Comparison of ENCODE assay signal across 29 cellular contexts in genomic region chr2:148231858-148232257, GRCh38.
"Had no signal": no experiment of that assay in that cellular context is flagged by ENCODE, and none has a peak within 500 bp of the region (broad histone marks: within the 10 kb centered on the region; RNA-seq: fewer than 3 reads in every experiment).

No MANE protein-coding gene starts in this region.

- H3K9me3 ChIP-seq: psoas muscle, testis, upper lobe of right lung, uterus had no signal

- H3K4me3 ChIP-seq: neural progenitor cell, ovary, psoas muscle, skin epidermis, smooth muscle cell, spleen, suprapubic skin, testis, tibial artery, transverse colon, upper lobe of right lung, uterus had no signal

- H3K9ac ChIP-seq: neural progenitor cell, parathyroid adenoma had no signal

- ATAC-seq: naive thymus-derived CD8-positive, alpha-beta T cell; natural killer cell treated with Interleukin-12 subunit alpha and Interleukin-12 subunit beta and Interleukin-15 and Interleukin-18, amount 100 ng/mL, for 72 hours; psoas muscle; right cardiac atrium; sciatic nerve; stimulated activated memory B cell treated with anti-CD40 and anti-IgM and Interleukin-4, amounts not matched to agents 10 μg/mL and 1 μg/mL and 100 μg/mL, for 72 hours; stimulated activated naive CD8-positive, alpha-beta T cell treated with anti-CD3 and anti-CD28 coated beads, Interleukin-15, amount 100 ng/mL, for 72 hours; stimulated activated naive CD8-positive, alpha-beta T cell treated with anti-CD3 and anti-CD28 coated beads, Interleukin-15, Interleukin-2, amounts not matched to agents 100 U/mL and 50 U/mL, for 24 hours; upper lobe of right lung had no signal

- H3K27ac ChIP-seq: neural progenitor cell, ovary, parathyroid adenoma, psoas muscle, skin epidermis, spleen, suprapubic skin, testis, tibial artery, transverse colon, upper lobe of right lung, uterus had no signal

- H3K4me1 ChIP-seq: neural progenitor cell, parathyroid adenoma, psoas muscle, spleen, suprapubic skin, testis, transverse colon, upper lobe of right lung, uterus had no signal

- DNase-seq: naive thymus-derived CD8-positive, alpha-beta T cell; occipital lobe; ovary; posterior cingulate gyrus; psoas muscle; right cardiac atrium; spleen; stimulated activated CD4-positive, alpha-beta T cell treated with anti-CD3 and anti-CD28 coated beads, Interleukin-12 subunit alpha, Interleukin-12 subunit beta, amount 100 ng/mL, for 4 hours; stimulated activated CD4-positive, alpha-beta T cell treated with anti-CD3 and anti-CD28 coated beads, Interleukin-1b, Interleukin-23, amount 100 ng/mL, for 48 hours; stimulated activated CD4-positive, alpha-beta T cell treated with anti-CD3 and anti-CD28 coated beads, Interleukin-4, amount 100 ng/mL, for 1 hour; stimulated activated CD4-positive, alpha-beta T cell treated with anti-CD3 and anti-CD28 coated beads, Interleukin-4, amount 100 ng/mL, for 4 hours; stimulated activated CD8-positive, alpha-beta memory T cell treated with anti-CD3 and anti-CD28 coated beads, Interleukin-4, amount 100 ng/mL, for 48 hours; stimulated activated naive CD4-positive, alpha-beta T cell; stimulated activated naive CD8-positive, alpha-beta T cell treated with anti-CD3 and anti-CD28 coated beads, Interleukin-15, amount 100 ng/mL, for 72 hours; stimulated activated naive CD8-positive, alpha-beta T cell treated with anti-CD3 and anti-CD28 coated beads, Interleukin-15, Interleukin-2, amounts not matched to agents 100 U/mL and 50 U/mL, for 24 hours; substantia nigra; testis; tibial artery; transverse colon; upper lobe of right lung; uterus had no signal

- H2AFZ ChIP-seq: neural progenitor cell, parathyroid adenoma had no signal

- H3K27me3 ChIP-seq: neural progenitor cell, ovary, spleen, suprapubic skin, testis, tibial artery, transverse colon, upper lobe of right lung, uterus had no signal

- H3K4me2 ChIP-seq: neural progenitor cell, smooth muscle cell had no signal

- H3K36me3 ChIP-seq: ovary, upper lobe of right lung, uterus had no signal
